In genomic region chr4:94168321-94168720, GRCh38 we compare ENCODE assay signal across 23 cellular contexts.
"Had no signal": no experiment of that assay in that cellular context is flagged by ENCODE, and none has a peak within 500 bp of the region (broad histone marks: within the 10 kb centered on the region; RNA-seq: fewer than 3 reads in every experiment).

No MANE protein-coding gene starts in this region.

- H3K27ac ChIP-seq: colonic mucosa, foreskin keratinocyte, heart right ventricle, left ventricle myocardium inferior, neutrophil, ovary, thoracic aorta had no signal

- H3K9me3 ChIP-seq: colonic mucosa, left ventricle myocardium inferior, neutrophil, ovary, thoracic aorta had no signal

- H3K4me1 ChIP-seq: colonic mucosa, foreskin keratinocyte, heart right ventricle, left ventricle myocardium inferior had no signal

- H3K4me3 ChIP-seq: colonic mucosa, heart right ventricle, left ventricle myocardium inferior, lung, ovary, thoracic aorta had no signal

- ATAC-seq: effector memory CD8-positive, alpha-beta T cell; esophagus mucosa; foreskin keratinocyte; heart right ventricle; sciatic nerve; stimulated activated effector memory CD8-positive, alpha-beta T cell treated with anti-CD3 and anti-CD28 coated beads, Interleukin-12 subunit alpha, Interleukin-12 subunit beta, amount 100 ng/mL, for 72 hours had no signal

- DNase-seq: activated CD4-positive, alpha-beta T cell treated with anti-CD3 and anti-CD28 coated beads for 4 hours; activated CD4-positive, alpha-beta T cell treated with anti-CD3 and anti-CD28 coated beads, Interleukin-2, amount 50 U/mL, for 4 hours; activated effector memory CD4-positive, alpha-beta T cell treated with Interleukin-2 at 50 U/mL for 16 hours; activated naive CD4-positive, alpha-beta T cell treated with anti-CD3 and anti-CD28 coated beads for 36 hours; activated naive CD8-positive, alpha-beta T cell treated with anti-CD3 and anti-CD28 coated beads for 36 hours; activated T-cell treated with anti-CD3 and anti-CD28 coated beads for 4 hours; colonic mucosa; effector memory CD8-positive, alpha-beta T cell; heart right ventricle; left ventricle myocardium inferior; naive B cell; nephron progenitor cell; ovary; small intestine; stimulated activated CD4-positive, alpha-beta T cell treated with anti-CD3 and anti-CD28 coated beads, Interleukin-4, amount 100 ng/mL, for 24 hours; trophoblast cell had no signal

- H3K27me3 ChIP-seq: colonic mucosa, foreskin keratinocyte, neutrophil, ovary had no signal

- H3K36me3 ChIP-seq: colonic mucosa, heart right ventricle, left ventricle myocardium inferior, neutrophil, ovary, thoracic aorta had no signal
